In the genomic region with DNA sequence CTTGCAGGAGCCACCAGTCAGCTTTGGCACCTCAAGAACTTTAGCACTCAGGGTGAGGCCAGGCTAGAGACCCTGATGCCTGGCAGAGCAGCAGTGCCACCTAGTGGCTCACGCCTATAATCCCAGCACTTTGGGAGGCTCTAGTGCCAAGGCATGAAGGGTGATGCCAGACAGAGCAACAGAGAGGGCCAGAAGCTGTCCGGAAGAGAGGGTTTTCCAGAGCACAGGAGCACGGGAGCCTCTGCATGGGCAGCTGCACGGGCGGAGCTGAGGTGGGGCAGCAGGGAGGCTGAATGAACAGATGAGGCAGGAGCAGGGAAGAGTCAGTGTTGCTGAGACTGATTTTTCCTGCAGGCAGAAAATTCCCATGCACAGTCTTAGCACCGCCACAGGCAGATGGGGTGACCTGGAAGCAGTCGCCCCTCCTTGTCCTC, we compare ENCODE assay signal across 1 cellular context.
TF ChIP-seq lines count a peak whose summit lies in the region.

No MANE protein-coding gene starts in this region.

TF ChIP-seq in HepG2, 621 proteins besides CTCF, POLR2A, EP300 and RAD21 (continued from another document and continues in another):
- TF ChIP-seq, protein P1, sequence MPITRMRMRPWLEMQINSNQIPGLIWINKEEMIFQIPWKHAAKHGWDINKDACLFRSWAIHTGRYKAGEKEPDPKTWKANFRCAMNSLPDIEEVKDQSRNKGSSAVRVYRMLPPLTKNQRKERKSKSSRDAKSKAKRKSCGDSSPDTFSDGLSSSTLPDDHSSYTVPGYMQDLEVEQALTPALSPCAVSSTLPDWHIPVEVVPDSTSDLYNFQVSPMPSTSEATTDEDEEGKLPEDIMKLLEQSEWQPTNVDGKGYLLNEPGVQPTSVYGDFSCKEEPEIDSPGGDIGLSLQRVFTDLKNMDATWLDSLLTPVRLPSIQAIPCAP (CRISPR knock-in tag; IDR thresholded peaks at IDR 0.05; ENCODE audit: low read depth) = no peak
- TF ChIP-seq, protein P2, sequence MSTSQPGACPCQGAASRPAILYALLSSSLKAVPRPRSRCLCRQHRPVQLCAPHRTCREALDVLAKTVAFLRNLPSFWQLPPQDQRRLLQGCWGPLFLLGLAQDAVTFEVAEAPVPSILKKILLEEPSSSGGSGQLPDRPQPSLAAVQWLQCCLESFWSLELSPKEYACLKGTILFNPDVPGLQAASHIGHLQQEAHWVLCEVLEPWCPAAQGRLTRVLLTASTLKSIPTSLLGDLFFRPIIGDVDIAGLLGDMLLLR (CRISPR knock-in tag; IDR thresholded peaks at IDR 0.05) = no peak
- TF ChIP-seq ZNF768 (CRISPR knock-in tag; IDR thresholded peaks at IDR 0.05) (peak; percentile 27; the same call in 1 of the 2 replicates), ZSCAN21 (CRISPR knock-in tag; IDR thresholded peaks at IDR 0.05; ENCODE audit: borderline replicate concordance) (no peak), TEAD3 (CRISPR knock-in tag; optimal IDR thresholded peaks at IDR 0.05; ENCODE audit: borderline replicate concordance) (peak; percentile 33), KDM5B (CRISPR knock-in tag; IDR thresholded peaks at IDR 0.05; ENCODE audit: borderline replicate concordance) (no peak), STAG1 (CRISPR knock-in tag; IDR thresholded peaks at IDR 0.05) (peak; percentile 90), DMAP1 (CRISPR knock-in tag; IDR thresholded peaks at IDR 0.05) (no peak), CENPX (CRISPR knock-in tag; IDR thresholded peaks at IDR 0.05) (no peak), EHMT2 (IDR thresholded peaks at IDR 0.05; ENCODE audit: borderline replicate concordance, low read depth, low read length) (no peak), HMGA1 (CRISPR knock-in tag; conservative IDR thresholded peaks at IDR 0.05) (no peak), ZNF235 (CRISPR knock-in tag; IDR thresholded peaks at IDR 0.05; ENCODE audit: borderline replicate concordance) (no peak), ZNF30 (CRISPR knock-in tag; IDR thresholded peaks at IDR 0.05) (no peak), RNF2 (conservative IDR thresholded peaks at IDR 0.05; ENCODE audit: low read depth) (no peak), IRX3 (CRISPR knock-in tag; IDR thresholded peaks at IDR 0.05; ENCODE audit: borderline replicate concordance, low read depth) (no peak), ZNF292 (CRISPR knock-in tag; IDR thresholded peaks at IDR 0.05; ENCODE audit: borderline replicate concordance, low read depth) (no peak), AGO1 (IDR thresholded peaks at IDR 0.05; ENCODE audit: low read depth, low read length, poor library complexity, severe bottlenecking) (no peak), SMC3 (IDR thresholded peaks at IDR 0.05; ENCODE audit: low read length) (peak; percentile 68), ZNF746 (CRISPR knock-in tag; IDR thresholded peaks at IDR 0.05) (no peak), ZNF296 (CRISPR knock-in tag; conservative IDR thresholded peaks at IDR 0.05) (no peak), PITX1 (CRISPR knock-in tag; IDR thresholded peaks at IDR 0.05) (peak; percentile 42; the same call in 1 of the 2 replicates), ZNF850 (CRISPR knock-in tag; conservative IDR thresholded peaks at IDR 0.05) (no peak)
- TF ChIP-seq, protein P3, sequence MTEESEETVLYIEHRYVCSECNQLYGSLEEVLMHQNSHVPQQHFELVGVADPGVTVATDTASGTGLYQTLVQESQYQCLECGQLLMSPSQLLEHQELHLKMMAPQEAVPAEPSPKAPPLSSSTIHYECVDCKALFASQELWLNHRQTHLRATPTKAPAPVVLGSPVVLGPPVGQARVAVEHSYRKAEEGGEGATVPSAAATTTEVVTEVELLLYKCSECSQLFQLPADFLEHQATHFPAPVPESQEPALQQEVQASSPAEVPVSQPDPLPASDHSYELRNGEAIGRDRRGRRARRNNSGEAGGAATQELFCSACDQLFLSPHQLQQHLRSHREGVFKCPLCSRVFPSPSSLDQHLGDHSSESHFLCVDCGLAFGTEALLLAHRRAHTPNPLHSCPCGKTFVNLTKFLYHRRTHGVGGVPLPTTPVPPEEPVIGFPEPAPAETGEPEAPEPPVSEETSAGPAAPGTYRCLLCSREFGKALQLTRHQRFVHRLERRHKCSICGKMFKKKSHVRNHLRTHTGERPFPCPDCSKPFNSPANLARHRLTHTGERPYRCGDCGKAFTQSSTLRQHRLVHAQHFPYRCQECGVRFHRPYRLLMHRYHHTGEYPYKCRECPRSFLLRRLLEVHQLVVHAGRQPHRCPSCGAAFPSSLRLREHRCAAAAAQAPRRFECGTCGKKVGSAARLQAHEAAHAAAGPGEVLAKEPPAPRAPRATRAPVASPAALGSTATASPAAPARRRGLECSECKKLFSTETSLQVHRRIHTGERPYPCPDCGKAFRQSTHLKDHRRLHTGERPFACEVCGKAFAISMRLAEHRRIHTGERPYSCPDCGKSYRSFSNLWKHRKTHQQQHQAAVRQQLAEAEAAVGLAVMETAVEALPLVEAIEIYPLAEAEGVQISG (CRISPR knock-in tag; IDR thresholded peaks at IDR 0.05) = no peak
- TF ChIP-seq, protein P4, sequence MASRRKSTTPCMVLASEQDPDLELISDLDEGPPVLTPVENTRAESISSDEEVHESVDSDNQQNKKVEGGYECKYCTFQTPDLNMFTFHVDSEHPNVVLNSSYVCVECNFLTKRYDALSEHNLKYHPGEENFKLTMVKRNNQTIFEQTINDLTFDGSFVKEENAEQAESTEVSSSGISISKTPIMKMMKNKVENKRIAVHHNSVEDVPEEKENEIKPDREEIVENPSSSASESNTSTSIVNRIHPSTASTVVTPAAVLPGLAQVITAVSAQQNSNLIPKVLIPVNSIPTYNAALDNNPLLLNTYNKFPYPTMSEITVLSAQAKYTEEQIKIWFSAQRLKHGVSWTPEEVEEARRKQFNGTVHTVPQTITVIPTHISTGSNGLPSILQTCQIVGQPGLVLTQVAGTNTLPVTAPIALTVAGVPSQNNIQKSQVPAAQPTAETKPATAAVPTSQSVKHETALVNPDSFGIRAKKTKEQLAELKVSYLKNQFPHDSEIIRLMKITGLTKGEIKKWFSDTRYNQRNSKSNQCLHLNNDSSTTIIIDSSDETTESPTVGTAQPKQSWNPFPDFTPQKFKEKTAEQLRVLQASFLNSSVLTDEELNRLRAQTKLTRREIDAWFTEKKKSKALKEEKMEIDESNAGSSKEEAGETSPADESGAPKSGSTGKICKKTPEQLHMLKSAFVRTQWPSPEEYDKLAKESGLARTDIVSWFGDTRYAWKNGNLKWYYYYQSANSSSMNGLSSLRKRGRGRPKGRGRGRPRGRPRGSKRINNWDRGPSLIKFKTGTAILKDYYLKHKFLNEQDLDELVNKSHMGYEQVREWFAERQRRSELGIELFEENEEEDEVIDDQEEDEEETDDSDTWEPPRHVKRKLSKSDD (CRISPR knock-in tag; IDR thresholded peaks at IDR 0.05; ENCODE audit: low read depth) = no peak
- TF ChIP-seq, protein P5, sequence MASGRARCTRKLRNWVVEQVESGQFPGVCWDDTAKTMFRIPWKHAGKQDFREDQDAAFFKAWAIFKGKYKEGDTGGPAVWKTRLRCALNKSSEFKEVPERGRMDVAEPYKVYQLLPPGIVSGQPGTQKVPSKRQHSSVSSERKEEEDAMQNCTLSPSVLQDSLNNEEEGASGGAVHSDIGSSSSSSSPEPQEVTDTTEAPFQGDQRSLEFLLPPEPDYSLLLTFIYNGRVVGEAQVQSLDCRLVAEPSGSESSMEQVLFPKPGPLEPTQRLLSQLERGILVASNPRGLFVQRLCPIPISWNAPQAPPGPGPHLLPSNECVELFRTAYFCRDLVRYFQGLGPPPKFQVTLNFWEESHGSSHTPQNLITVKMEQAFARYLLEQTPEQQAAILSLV (CRISPR knock-in tag; IDR thresholded peaks at IDR 0.05; ENCODE audit: borderline replicate concordance) = no peak
- TF ChIP-seq, protein P6, sequence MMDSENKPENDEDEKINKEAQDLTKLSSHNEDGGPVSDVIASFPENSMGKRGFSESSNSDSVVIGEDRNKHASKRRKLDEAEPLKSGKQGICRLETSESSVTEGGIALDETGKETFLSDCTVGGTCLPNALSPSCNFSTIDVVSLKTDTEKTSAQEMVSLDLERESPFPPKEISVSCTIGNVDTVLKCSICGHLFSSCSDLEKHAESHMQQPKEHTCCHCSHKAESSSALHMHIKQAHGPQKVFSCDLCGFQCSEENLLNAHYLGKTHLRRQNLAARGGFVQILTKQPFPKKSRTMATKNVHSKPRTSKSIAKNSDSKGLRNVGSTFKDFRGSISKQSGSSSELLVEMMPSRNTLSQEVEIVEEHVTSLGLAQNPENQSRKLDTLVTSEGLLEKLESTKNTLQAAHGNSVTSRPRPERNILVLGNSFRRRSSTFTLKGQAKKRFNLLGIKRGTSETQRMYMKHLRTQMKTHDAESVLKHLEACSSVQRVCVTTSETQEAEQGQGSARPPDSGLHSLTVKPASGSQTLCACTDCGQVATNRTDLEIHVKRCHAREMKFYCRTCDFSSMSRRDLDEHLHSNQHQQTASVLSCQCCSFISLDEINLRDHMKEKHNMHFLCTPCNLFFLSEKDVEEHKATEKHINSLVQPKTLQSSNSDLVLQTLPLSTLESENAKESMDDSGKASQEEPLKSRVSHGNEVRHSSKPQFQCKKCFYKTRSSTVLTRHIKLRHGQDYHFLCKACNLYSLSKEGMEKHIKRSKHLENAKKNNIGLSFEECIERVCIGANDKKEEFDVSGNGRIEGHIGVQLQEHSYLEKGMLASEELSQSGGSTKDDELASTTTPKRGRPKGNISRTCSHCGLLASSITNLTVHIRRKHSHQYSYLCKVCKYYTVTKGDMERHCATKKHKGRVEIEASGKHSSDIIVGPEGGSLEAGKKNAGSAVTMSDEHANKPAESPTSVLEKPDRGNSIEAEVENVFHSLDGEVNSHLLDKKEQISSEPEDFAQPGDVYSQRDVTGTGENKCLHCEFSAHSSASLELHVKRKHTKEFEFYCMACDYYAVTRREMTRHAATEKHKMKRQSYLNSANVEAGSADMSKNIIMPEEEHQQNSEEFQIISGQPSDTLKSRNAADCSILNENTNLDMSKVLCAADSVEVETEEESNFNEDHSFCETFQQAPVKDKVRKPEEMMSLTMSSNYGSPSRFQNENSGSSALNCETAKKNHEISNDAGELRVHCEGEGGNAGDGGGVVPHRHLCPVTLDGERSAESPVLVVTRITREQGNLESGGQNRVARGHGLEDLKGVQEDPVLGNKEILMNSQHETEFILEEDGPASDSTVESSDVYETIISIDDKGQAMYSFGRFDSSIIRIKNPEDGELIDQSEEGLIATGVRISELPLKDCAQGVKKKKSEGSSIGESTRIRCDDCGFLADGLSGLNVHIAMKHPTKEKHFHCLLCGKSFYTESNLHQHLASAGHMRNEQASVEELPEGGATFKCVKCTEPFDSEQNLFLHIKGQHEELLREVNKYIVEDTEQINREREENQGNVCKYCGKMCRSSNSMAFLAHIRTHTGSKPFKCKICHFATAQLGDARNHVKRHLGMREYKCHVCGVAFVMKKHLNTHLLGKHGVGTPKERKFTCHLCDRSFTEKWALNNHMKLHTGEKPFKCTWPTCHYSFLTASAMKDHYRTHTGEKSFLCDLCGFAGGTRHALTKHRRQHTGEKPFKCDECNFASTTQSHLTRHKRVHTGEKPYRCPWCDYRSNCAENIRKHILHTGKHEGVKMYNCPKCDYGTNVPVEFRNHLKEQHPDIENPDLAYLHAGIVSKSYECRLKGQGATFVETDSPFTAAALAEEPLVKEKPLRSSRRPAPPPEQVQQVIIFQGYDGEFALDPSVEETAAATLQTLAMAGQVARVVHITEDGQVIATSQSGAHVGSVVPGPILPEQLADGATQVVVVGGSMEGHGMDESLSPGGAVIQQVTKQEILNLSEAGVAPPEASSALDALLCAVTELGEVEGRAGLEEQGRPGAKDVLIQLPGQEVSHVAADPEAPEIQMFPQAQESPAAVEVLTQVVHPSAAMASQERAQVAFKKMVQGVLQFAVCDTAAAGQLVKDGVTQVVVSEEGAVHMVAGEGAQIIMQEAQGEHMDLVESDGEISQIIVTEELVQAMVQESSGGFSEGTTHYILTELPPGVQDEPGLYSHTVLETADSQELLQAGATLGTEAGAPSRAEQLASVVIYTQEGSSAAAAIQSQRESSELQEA (CRISPR knock-in tag; IDR thresholded peaks at IDR 0.05; ENCODE audit: not compliant biosample characterization) = no peak
- TF ChIP-seq, protein P7, sequence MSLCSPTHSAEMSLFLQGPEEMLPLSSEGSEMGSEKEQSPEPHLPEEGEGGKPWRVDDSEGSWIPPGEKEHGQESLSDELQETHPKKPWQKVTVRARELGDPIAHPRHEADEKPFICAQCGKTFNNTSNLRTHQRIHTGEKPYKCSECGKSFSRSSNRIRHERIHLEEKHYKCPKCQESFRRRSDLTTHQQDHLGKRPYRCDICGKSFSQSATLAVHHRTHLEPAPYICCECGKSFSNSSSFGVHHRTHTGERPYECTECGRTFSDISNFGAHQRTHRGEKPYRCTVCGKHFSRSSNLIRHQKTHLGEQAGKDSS (CRISPR knock-in tag; IDR thresholded peaks at IDR 0.05; ENCODE audit: borderline replicate concordance, low read depth) = no peak
- TF ChIP-seq, protein P8, sequence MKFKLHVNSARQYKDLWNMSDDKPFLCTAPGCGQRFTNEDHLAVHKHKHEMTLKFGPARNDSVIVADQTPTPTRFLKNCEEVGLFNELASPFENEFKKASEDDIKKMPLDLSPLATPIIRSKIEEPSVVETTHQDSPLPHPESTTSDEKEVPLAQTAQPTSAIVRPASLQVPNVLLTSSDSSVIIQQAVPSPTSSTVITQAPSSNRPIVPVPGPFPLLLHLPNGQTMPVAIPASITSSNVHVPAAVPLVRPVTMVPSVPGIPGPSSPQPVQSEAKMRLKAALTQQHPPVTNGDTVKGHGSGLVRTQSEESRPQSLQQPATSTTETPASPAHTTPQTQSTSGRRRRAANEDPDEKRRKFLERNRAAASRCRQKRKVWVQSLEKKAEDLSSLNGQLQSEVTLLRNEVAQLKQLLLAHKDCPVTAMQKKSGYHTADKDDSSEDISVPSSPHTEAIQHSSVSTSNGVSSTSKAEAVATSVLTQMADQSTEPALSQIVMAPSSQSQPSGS (CRISPR knock-in tag; IDR thresholded peaks at IDR 0.05) = no peak
- TF ChIP-seq, protein P9, sequence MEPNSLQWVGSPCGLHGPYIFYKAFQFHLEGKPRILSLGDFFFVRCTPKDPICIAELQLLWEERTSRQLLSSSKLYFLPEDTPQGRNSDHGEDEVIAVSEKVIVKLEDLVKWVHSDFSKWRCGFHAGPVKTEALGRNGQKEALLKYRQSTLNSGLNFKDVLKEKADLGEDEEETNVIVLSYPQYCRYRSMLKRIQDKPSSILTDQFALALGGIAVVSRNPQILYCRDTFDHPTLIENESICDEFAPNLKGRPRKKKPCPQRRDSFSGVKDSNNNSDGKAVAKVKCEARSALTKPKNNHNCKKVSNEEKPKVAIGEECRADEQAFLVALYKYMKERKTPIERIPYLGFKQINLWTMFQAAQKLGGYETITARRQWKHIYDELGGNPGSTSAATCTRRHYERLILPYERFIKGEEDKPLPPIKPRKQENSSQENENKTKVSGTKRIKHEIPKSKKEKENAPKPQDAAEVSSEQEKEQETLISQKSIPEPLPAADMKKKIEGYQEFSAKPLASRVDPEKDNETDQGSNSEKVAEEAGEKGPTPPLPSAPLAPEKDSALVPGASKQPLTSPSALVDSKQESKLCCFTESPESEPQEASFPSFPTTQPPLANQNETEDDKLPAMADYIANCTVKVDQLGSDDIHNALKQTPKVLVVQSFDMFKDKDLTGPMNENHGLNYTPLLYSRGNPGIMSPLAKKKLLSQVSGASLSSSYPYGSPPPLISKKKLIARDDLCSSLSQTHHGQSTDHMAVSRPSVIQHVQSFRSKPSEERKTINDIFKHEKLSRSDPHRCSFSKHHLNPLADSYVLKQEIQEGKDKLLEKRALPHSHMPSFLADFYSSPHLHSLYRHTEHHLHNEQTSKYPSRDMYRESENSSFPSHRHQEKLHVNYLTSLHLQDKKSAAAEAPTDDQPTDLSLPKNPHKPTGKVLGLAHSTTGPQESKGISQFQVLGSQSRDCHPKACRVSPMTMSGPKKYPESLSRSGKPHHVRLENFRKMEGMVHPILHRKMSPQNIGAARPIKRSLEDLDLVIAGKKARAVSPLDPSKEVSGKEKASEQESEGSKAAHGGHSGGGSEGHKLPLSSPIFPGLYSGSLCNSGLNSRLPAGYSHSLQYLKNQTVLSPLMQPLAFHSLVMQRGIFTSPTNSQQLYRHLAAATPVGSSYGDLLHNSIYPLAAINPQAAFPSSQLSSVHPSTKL (CRISPR knock-in tag; IDR thresholded peaks at IDR 0.05) = no peak
